Comparison of ENCODE assay signal across 8 cellular contexts in genomic region chr7:40133561-40134427, GRCh38. TPM values are rescaled to one million over a fixed set of nuclear protein-coding genes. Genes with fewer than 3 reads are reported as not detected.
DNase-seq lines count a peak whose midpoint lies in the region; ATAC-seq and TF ChIP-seq lines count a peak whose summit lies in the region.

No MANE protein-coding gene starts in this region.

- intact Hi-C loops in naive thymus-derived CD4-positive, alpha-beta T cell (cut with micrococcal nuclease), result loop anchor here (1.0 to 10.0 kb wide), 11 partner anchors 51 to 1769 kb away; partner anchors contain the start of genes RALA (in 2 of the 2), VPS41 (in 2 of the 2) and YAE1 (in 2 of the 2)

- peaks cover 3 to 8% (median 4%) of the 10 kb centered on the region in 5 donors for H3K36me3 Mint-ChIP-seq in naive thymus-derived CD4-positive, alpha-beta T cell

- peaks cover 0 to 6% (median 0%) of the 10 kb centered on the region in 3 experiments for H3K36me3 ChIP-seq in naive thymus-derived CD4-positive, alpha-beta T cell (ENCODE audit: control insufficient read depth in 2 of 3, insufficient read depth in 3 of 3, low read length in 3 of 3)

- POLR2A ChIA-PET in naive thymus-derived CD4-positive, alpha-beta T cell (lab: Charles Lee), result interaction anchor here (0.6 to 3.6 kb wide), 7 partner anchors 13 to 524 kb away, joined by 3 to 37 read pairs (median 4); partner anchors contain the start of genes CDK13 and RALA

- H3K4me3 ChIP-seq in epithelial cell of proximal tubule (ENCODE audit: low read depth, low read length), result peak overlapping the region; percentile 93
- H3K4me3 ChIP-seq in naive thymus-derived CD4-positive, alpha-beta T cell (ENCODE audit: low read length), result peak overlapping the region; percentile 100

- peaks cover 21 to 31% of the 10 kb centered on the region in 2 donors for H3K4me1 ChIP-seq in naive thymus-derived CD4-positive, alpha-beta T cell (ENCODE audit: control insufficient read depth in 2 of 2, insufficient read depth in 2 of 2, low read length in 2 of 2)

- peaks cover 0 to 3% (median 0%) of the 10 kb centered on the region in 11 donors for H3K9me3 Mint-ChIP-seq in naive thymus-derived CD4-positive, alpha-beta T cell

- peaks cover 19 to 52% (median 36%) of the 10 kb centered on the region in 7 donors for H3K4me1 Mint-ChIP-seq in naive thymus-derived CD4-positive, alpha-beta T cell

- TF ChIP-seq CTCF in epithelial cell of proximal tubule (conservative IDR thresholded peaks at IDR 0.05; ENCODE audit: low read depth, low read length), result no peak

- no peaks in the 10 kb centered on the region for H3K9me3 ChIP-seq in naive thymus-derived CD4-positive, alpha-beta T cell (ENCODE audit: control insufficient read depth in 2 of 3, low read length in 3 of 3)

- peak overlapping the region; percentile 86 to 99 (median 97) for H3K4me3 Mint-ChIP-seq in naive thymus-derived CD4-positive, alpha-beta T cell

- H3K27ac ChIP-seq in naive thymus-derived CD4-positive, alpha-beta T cell (ENCODE audit: low read depth, low read length), result peak overlapping the region; percentile 92

- H3K27me3 Mint-ChIP-seq in naive thymus-derived CD4-positive, alpha-beta T cell, result peaks cover 0 to 14% (median 0%) of the 10 kb centered on the region in 5 donors

- CTCF ChIA-PET in naive thymus-derived CD4-positive, alpha-beta T cell (lab: Charles Lee), result no interaction called here

- DNase-seq in AG08396 (ENCODE audit: low spot score) (peak; percentile 20), epithelial cell of proximal tubule (ENCODE audit: low read depth) (no peak), superior temporal gyrus (ENCODE audit: extremely low spot score) (no peak), dedifferentiated amniotic fluid mesenchymal stem cell (ENCODE audit: extremely low spot score) (no peak)
- peak in 1 of 9 donors; percentile 43 for DNase-seq in naive thymus-derived CD4-positive, alpha-beta T cell

- H3K27ac Mint-ChIP-seq in naive thymus-derived CD4-positive, alpha-beta T cell, result peak overlapping the region; percentile 87 to 98 (median 94)

- ATAC-seq in GM18508 (IDR thresholded peaks at IDR 0.05; ENCODE audit: insufficient read depth, unreplicated experiment), result peak; percentile 6
- ATAC-seq in HG03103 (IDR thresholded peaks at IDR 0.05; ENCODE audit: low read depth, unreplicated experiment), result peak; percentile 11
- ATAC-seq in SK-N-SH treated with all-trans-retinoic acid at 6 μM for 48 hours, result peak; percentile 76
- peak; percentile 62 for ATAC-seq in naive thymus-derived CD4-positive, alpha-beta T cell

- no peaks in the 10 kb centered on the region for H3K27me3 ChIP-seq in naive thymus-derived CD4-positive, alpha-beta T cell (ENCODE audit: control insufficient read depth in 2 of 2, insufficient read depth in 2 of 2, low read length in 2 of 2)

TF ChIP-seq in SK-N-SH treated with all-trans-retinoic acid at 6 μM for 48 hours, 23 proteins besides CTCF, POLR2A, EP300 and RAD21:
- TF ChIP-seq OSR1 (CRISPR knock-in tag; IDR thresholded peaks at IDR 0.05) (no peak), ZFP30 (CRISPR knock-in tag; IDR thresholded peaks at IDR 0.05) (no peak), PPARA (CRISPR knock-in tag; IDR thresholded peaks at IDR 0.05; ENCODE audit: borderline replicate concordance) (no peak), RARB (CRISPR knock-in tag; IDR thresholded peaks at IDR 0.05) (no peak), TSHZ2 (CRISPR knock-in tag; IDR thresholded peaks at IDR 0.05) (no peak), ARNTL (CRISPR knock-in tag; IDR thresholded peaks at IDR 0.05; ENCODE audit: borderline replicate concordance, low read depth) (no peak), ZNF565 (CRISPR knock-in tag; conservative IDR thresholded peaks at IDR 0.05; ENCODE audit: low read depth) (no peak), ISL1 (CRISPR knock-in tag; IDR thresholded peaks at IDR 0.05) (no peak), TOX (CRISPR knock-in tag; IDR thresholded peaks at IDR 0.05; ENCODE audit: borderline replicate concordance) (no peak), BACH2 (CRISPR knock-in tag; IDR thresholded peaks at IDR 0.05; ENCODE audit: borderline replicate concordance) (no peak), ZNF8 (CRISPR knock-in tag; IDR thresholded peaks at IDR 0.05) (no peak)
- TF ChIP-seq, protein P1, sequence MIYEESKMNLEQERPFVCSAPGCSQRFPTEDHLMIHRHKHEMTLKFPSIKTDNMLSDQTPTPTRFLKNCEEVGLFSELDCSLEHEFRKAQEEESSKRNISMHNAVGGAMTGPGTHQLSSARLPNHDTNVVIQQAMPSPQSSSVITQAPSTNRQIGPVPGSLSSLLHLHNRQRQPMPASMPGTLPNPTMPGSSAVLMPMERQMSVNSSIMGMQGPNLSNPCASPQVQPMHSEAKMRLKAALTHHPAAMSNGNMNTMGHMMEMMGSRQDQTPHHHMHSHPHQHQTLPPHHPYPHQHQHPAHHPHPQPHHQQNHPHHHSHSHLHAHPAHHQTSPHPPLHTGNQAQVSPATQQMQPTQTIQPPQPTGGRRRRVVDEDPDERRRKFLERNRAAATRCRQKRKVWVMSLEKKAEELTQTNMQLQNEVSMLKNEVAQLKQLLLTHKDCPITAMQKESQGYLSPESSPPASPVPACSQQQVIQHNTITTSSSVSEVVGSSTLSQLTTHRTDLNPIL (CRISPR knock-in tag; IDR thresholded peaks at IDR 0.05; ENCODE audit: low read depth), result no peak
TF ChIP-seq in SK-N-SH treated with all-trans-retinoic acid at 6 μM for 48 hours: peak in this region for 0.

RNA-seq across cellular contexts. Expression of gene MPLKIP, which starts 0.6 kb away (rescaled TPM):
- 82.0 and 82.1 TPM in 2 replicates for total RNA-seq in epithelial cell of proximal tubule
- 10 to 100 TPM; 17.2 to 40.1 (median 33.5) TPM for total RNA-seq in naive thymus-derived CD4-positive, alpha-beta T cell
- 10 to 100 TPM; 66.3 to 68.6 TPM for polyA plus RNA-seq in naive thymus-derived CD4-positive, alpha-beta T cell

RNA-seq across cellular contexts. Expression of gene SUGCT, which starts 1.0 kb away (rescaled TPM):
- 3.8 and 4.4 TPM in 2 replicates for total RNA-seq in epithelial cell of proximal tubule
- 1 to 10 TPM in 4 of 5 experiments, not detected in 1; 2.2 to 2.7 (median 2.4) TPM for total RNA-seq in naive thymus-derived CD4-positive, alpha-beta T cell
- polyA plus RNA-seq in naive thymus-derived CD4-positive, alpha-beta T cell, result 1 to 10 TPM in 1 of 2 donors, under 1 TPM in 1; 0.95 to 1.2 TPM

Comparison
In these comparisons a context has a peak if more than half of its experiments do, and no peak if none do; other contexts are left out.
1. ATAC-seq: peak in every context shown above with its lines; median percentile 76 in SK-N-SH treated with all-trans-retinoic acid at 6 μM for 48 hours; 62 in naive thymus-derived CD4-positive, alpha-beta T cell; 11 in HG03103; 6 in GM18508.